8 cellular contexts compared by ENCODE assay signal in genomic region chr3:32176989-32177701, GRCh38.
DNase-seq lines count a peak whose midpoint lies in the region; ATAC-seq and TF ChIP-seq lines count a peak whose summit lies in the region.

No MANE protein-coding gene starts in this region.

- no peaks in the 10 kb centered on the region for H3K27me3 ChIP-seq in Peyer's patch

- peak; percentile 59 for ATAC-seq in HG03432 (IDR thresholded peaks at IDR 0.05; ENCODE audit: unreplicated experiment)

- no peak for TF ChIP-seq POLR2A in Peyer's patch (IDR thresholded peaks at IDR 0.05)

- H3K4me1 ChIP-seq in Peyer's patch, result peaks cover 0 to 9% (median 0%) of the 10 kb centered on the region in 4 donors

- no peaks in the 10 kb centered on the region for H3K9me3 ChIP-seq in Peyer's patch

- no peak overlapping the region for H3K27ac ChIP-seq in Peyer's patch

- H3K4me3 ChIP-seq in Peyer's patch (peak overlapping the region in 1 of 4 donors; percentile 4), foreskin fibroblast (ENCODE audit: low read depth in 1 of 2, low read length in 2 of 2) (no peak overlapping the region)

- H3K36me3 ChIP-seq in Peyer's patch, result no peaks in the 10 kb centered on the region

- TF ChIP-seq CTCF in Peyer's patch (IDR thresholded peaks at IDR 0.05) (peak; percentile 29 to 92 (median 78)), foreskin fibroblast (IDR thresholded peaks at IDR 0.05; ENCODE audit: low read depth, low read length) (peak; percentile 51)

- DNase-seq in NCI-H510A treated with DMSO at 0.1 percent for 48 hours (lab: John Stamatoyannopoulos, UW) (peak; percentile 42), NCI-H510A (lab: John Stamatoyannopoulos, UW) (no peak), Peyer's patch (peak in 2 of 3 donors; percentile 33 to 70), foreskin fibroblast (peak; percentile 59 to 87), renal cortical epithelial cell (ENCODE audit: low read depth) (peak; percentile 62), medulla oblongata (ENCODE audit: extremely low spot score) (no peak)
- DNase-seq in activated T-cell treated with anti-CD3 and anti-CD28 coated beads, Interleukin-2, amount 50 U/mL, for 48 hours, result peak; percentile 60 to 69

Comparison
In these comparisons a context has a peak if more than half of its experiments do, and no peak if none do; other contexts are left out.
1. DNase-seq: peak in NCI-H510A treated with DMSO at 0.1 percent for 48 hours (single experiment), Peyer's patch (2 of 3), activated T-cell treated with anti-CD3 and anti-CD28 coated beads, Interleukin-2, amount 50 U/mL, for 48 hours (2 of 2), foreskin fibroblast (2 of 2) and renal cortical epithelial cell (single experiment); none in NCI-H510A (single experiment) and medulla oblongata (single experiment).